Comparison of ENCODE assay signal across 30 cellular contexts in genomic region chr1:38487398-38487797, GRCh38.
"Had no signal": no experiment of that assay in that cellular context is flagged by ENCODE, and none has a peak within 500 bp of the region (broad histone marks: within the 10 kb centered on the region; RNA-seq: fewer than 3 reads in every experiment).

No MANE protein-coding gene starts in this region.

- H3K79me2 ChIP-seq: hepatocyte had no signal

- H3K27ac Mint-ChIP-seq: dendritic cell treated with granulocyte-macrophage colony-stimulating factor and Interleukin-4, amounts not matched to agents 40 ng/mL and 50 ng/mL, for 4 days; nephron progenitor cell; stimulated activated naive CD8-positive, alpha-beta T cell treated with anti-CD3 and anti-CD28 coated beads, Interleukin-15, amount 100 ng/mL, for 72 hours; type B pancreatic cell had no signal

- DNase-seq: colonic mucosa; effector memory CD4-positive, alpha-beta T cell; foreskin keratinocyte; heart left ventricle; left colon; mesenchymal stem cell; naive thymus-derived CD8-positive, alpha-beta T cell; nephron progenitor cell; occipital lobe; ovary; psoas muscle; retina; right lobe of liver; small intestine; stimulated activated CD4-positive, alpha-beta T cell treated with anti-CD3 and anti-CD28 coated beads, Interleukin-12 subunit alpha, Interleukin-12 subunit beta, amount 100 ng/mL, for 4 hours; stimulated activated CD4-positive, alpha-beta T cell treated with anti-CD3 and anti-CD28 coated beads, Interleukin-1b, Interleukin-23, amount 100 ng/mL, for 48 hours; stimulated activated CD4-positive, alpha-beta T cell treated with anti-CD3 and anti-CD28 coated beads, Interleukin-4, amount 100 ng/mL, for 1 hour; stimulated activated CD8-positive, alpha-beta memory T cell treated with anti-CD3 and anti-CD28 coated beads, Interleukin-4, amount 100 ng/mL, for 48 hours; stimulated activated naive CD4-positive, alpha-beta T cell; stimulated activated naive CD8-positive, alpha-beta T cell treated with anti-CD3 and anti-CD28 coated beads, Interleukin-15, amount 100 ng/mL, for 72 hours; tibial artery had no signal

- ATAC-seq: foreskin keratinocyte; gastroesophageal sphincter; heart left ventricle; left colon; naive thymus-derived CD8-positive, alpha-beta T cell; psoas muscle; right lobe of liver; stimulated activated naive CD8-positive, alpha-beta T cell treated with anti-CD3 and anti-CD28 coated beads, Interleukin-15, amount 100 ng/mL, for 72 hours had no signal

- H3K4me1 Mint-ChIP-seq: central memory CD8-positive, alpha-beta T cell; stimulated activated naive CD8-positive, alpha-beta T cell treated with anti-CD3 and anti-CD28 coated beads, Interleukin-15, amount 100 ng/mL, for 72 hours had no signal

- H3K36me3 Mint-ChIP-seq: naive thymus-derived CD8-positive, alpha-beta T cell; type B pancreatic cell had no signal

- H3K4me1 ChIP-seq: colonic mucosa, esophagus muscularis mucosa, foreskin keratinocyte, gastroesophageal sphincter, heart left ventricle, psoas muscle, right lobe of liver, tibial artery had no signal

- H3K4me3 ChIP-seq: cardiac muscle cell, colonic mucosa, esophagus muscularis mucosa, gastroesophageal sphincter, heart left ventricle, hepatocyte, ovary, psoas muscle, right lobe of liver, tibial artery had no signal

- H3K27me3 ChIP-seq: colonic mucosa, ovary, right lobe of liver had no signal

- H3K36me3 ChIP-seq: cardiac muscle cell, colonic mucosa, esophagus muscularis mucosa, gastroesophageal sphincter, heart left ventricle, ovary, right lobe of liver, tibial artery had no signal

- H3K4me3 Mint-ChIP-seq: central memory CD8-positive, alpha-beta T cell; dendritic cell treated with granulocyte-macrophage colony-stimulating factor and Interleukin-4, amounts not matched to agents 40 ng/mL and 50 ng/mL, for 4 days; naive thymus-derived CD8-positive, alpha-beta T cell; nephron progenitor cell; stimulated activated naive CD8-positive, alpha-beta T cell treated with anti-CD3 and anti-CD28 coated beads, Interleukin-15, amount 100 ng/mL, for 72 hours; type B pancreatic cell had no signal

- H3K27ac ChIP-seq: cardiac muscle cell, colonic mucosa, esophagus muscularis mucosa, foreskin keratinocyte, gastroesophageal sphincter, heart left ventricle, hepatocyte, ovary, psoas muscle, right lobe of liver, tibial artery had no signal

- H3K9me3 ChIP-seq: colonic mucosa, esophagus muscularis mucosa, gastroesophageal sphincter, heart left ventricle, ovary, psoas muscle, right lobe of liver, tibial artery had no signal

- H2AFZ ChIP-seq: hepatocyte had no signal

- H3K4me2 ChIP-seq: hepatocyte had no signal

- H3K9me3 Mint-ChIP-seq: central memory CD8-positive, alpha-beta T cell; naive thymus-derived CD8-positive, alpha-beta T cell; stimulated activated naive CD8-positive, alpha-beta T cell treated with anti-CD3 and anti-CD28 coated beads, Interleukin-15, amount 100 ng/mL, for 72 hours; type B pancreatic cell had no signal

- FAIRE-seq: endothelial cell of umbilical vein, small intestine, urothelium cell line had no signal
